Comparison of ENCODE assay signal across 9 cellular contexts in genomic region chr5:54944364-54944763, GRCh38. TPM values are rescaled to one million over a fixed set of nuclear protein-coding genes. Genes with fewer than 3 reads are reported as not detected.
DNase-seq lines count a peak whose midpoint lies in the region; ATAC-seq and TF ChIP-seq lines count a peak whose summit lies in the region.
"Had no signal": no experiment of that assay in that cellular context is flagged by ENCODE, and none has a peak within 500 bp of the region (broad histone marks: within the 10 kb centered on the region; RNA-seq: fewer than 3 reads in every experiment).

No MANE protein-coding gene starts in this region.

- no peaks in the 10 kb centered on the region for H3K27me3 ChIP-seq in GM23338 (ENCODE audit: insufficient read depth)
- peaks cover 0 to 8% (median 0%) of the 10 kb centered on the region in 45 donors for H3K27me3 ChIP-seq in dorsolateral prefrontal cortex
- H3K27me3 ChIP-seq: neutrophil had no signal

- no peaks in the 10 kb centered on the region for H3K36me3 ChIP-seq in GM23338 (ENCODE audit: insufficient read depth)
- H3K36me3 ChIP-seq: neutrophil had no signal

- H4K20me1 ChIP-seq in GM23338 (replicated peaks; ENCODE audit: insufficient read depth): no peaks in the 10 kb centered on the region

- H3F3A ChIP-seq in GM23338 (replicated peaks; ENCODE audit: low read depth): no peaks in the 10 kb centered on the region

- H3K27me3 Mint-ChIP-seq in GM23338 (ENCODE audit: insufficient read depth, low read depth, poor library complexity): no peaks in the 10 kb centered on the region
- peaks cover 3% of the 10 kb centered on the region for H3K27me3 Mint-ChIP-seq in nephron progenitor cell (ENCODE audit: low read depth, poor library complexity)

- H2AFZ ChIP-seq in GM23338: 0 out of 2 replicates have a peak overlapping the region, but pooled peaks have one; percentile 60

- H3K27ac Mint-ChIP-seq in GM23338: no peak overlapping the region
- no peak overlapping the region for H3K27ac Mint-ChIP-seq in nephron progenitor cell

- no peak overlapping the region for H3K27ac ChIP-seq in GM23338 (ENCODE audit: low read depth)
- no peak overlapping the region for H3K27ac ChIP-seq in dorsolateral prefrontal cortex
- H3K27ac ChIP-seq: neutrophil had no signal

- ATAC-seq in GM23338 (no peak; the same call in 2 of the 3 replicates), HG03442 (IDR thresholded peaks at IDR 0.05; ENCODE audit: unreplicated experiment) (no peak), GM18511 (IDR thresholded peaks at IDR 0.05; ENCODE audit: unreplicated experiment) (no peak)

- H3K9me3 Mint-ChIP-seq in GM23338 (no peaks in the 10 kb centered on the region; the same call in 2 of the 3 replicates), nephron progenitor cell (no peaks in the 10 kb centered on the region)

- peaks cover 5% of the 10 kb centered on the region for H3K4me1 ChIP-seq in GM23338 (ENCODE audit: insufficient read depth)

- H3K4me1 Mint-ChIP-seq in GM23338 (peaks cover 8% of the 10 kb centered on the region), nephron progenitor cell (no peaks in the 10 kb centered on the region)

- no peaks in the 10 kb centered on the region for H3K79me2 ChIP-seq in GM23338 (replicated peaks; ENCODE audit: insufficient read depth)

- TF ChIP-seq CTCF in GM23338 (conservative IDR thresholded peaks at IDR 0.05; ENCODE audit: low read depth in 2 of 2): peak; percentile 59 to 79
- peak; percentile 23 to 71 (median 52) for TF ChIP-seq CTCF in dorsolateral prefrontal cortex (IDR thresholded peaks at IDR 0.05 in 54 of 56, conservative IDR thresholded peaks at IDR 0.05 in 2 of 56; ENCODE audit: low read depth in 1 of 56, partially characterized antibody in 56 of 56)
- peak; percentile 47 for TF ChIP-seq CTCF in nephron progenitor cell (IDR thresholded peaks at IDR 0.05)

- H3K36me3 Mint-ChIP-seq in GM23338 (ENCODE audit: low read depth): no peaks in the 10 kb centered on the region
- no peaks in the 10 kb centered on the region for H3K36me3 Mint-ChIP-seq in nephron progenitor cell (ENCODE audit: low read depth)

- H3K9me2 ChIP-seq in GM23338 (ENCODE audit: insufficient read depth): no peaks in the 10 kb centered on the region

- intact Hi-C loops in dorsolateral prefrontal cortex (cut with DNase I) (no loop called here), cardiac septum (cut with DNase I) (loop anchor here (5.0 kb wide), 1 partner anchor 203 kb away; no protein-coding TSS in a partner anchor)

- H3K4me2 ChIP-seq in GM23338: no peak overlapping the region

- no peak overlapping the region for H3K4me3 ChIP-seq in GM23338
- no peak overlapping the region for H3K4me3 ChIP-seq in dorsolateral prefrontal cortex

- no peak overlapping the region for H3K4me3 Mint-ChIP-seq in GM23338
- no peak overlapping the region for H3K4me3 Mint-ChIP-seq in nephron progenitor cell

- DNase-seq in CD1c-positive myeloid dendritic cell (ENCODE audit: extremely low spot score) (peak; percentile 31), GM23338 (ENCODE audit: low spot score) (peak; percentile 50), T-helper 22 cell (ENCODE audit: low read depth) (peak; percentile 2), dorsolateral prefrontal cortex (no peak), nephron progenitor cell (peak; percentile 4), cardiac septum (ENCODE audit: low spot score) (no peak)

TF ChIP-seq in GM23338, 12 proteins besides CTCF, POLR2A, EP300 and RAD21 (continues in another document):
- no peak for TF ChIP-seq STAT1 (IDR thresholded peaks at IDR 0.05; ENCODE audit: unreplicated experiment)
- TF ChIP-seq REST (IDR thresholded peaks at IDR 0.05; ENCODE audit: unreplicated experiment): no peak
- no peak for TF ChIP-seq EZH2phosphoT487 (IDR thresholded peaks at IDR 0.05; ENCODE audit: unreplicated experiment)
- TF ChIP-seq ZNF331 (CRISPR knock-in tag; IDR thresholded peaks at IDR 0.05; ENCODE audit: low read depth): no peak
- TF ChIP-seq ZNF462 (CRISPR knock-in tag; IDR thresholded peaks at IDR 0.05): no peak
- TF ChIP-seq EZH2 (IDR thresholded peaks at IDR 0.05; ENCODE audit: low read depth, unreplicated experiment): no peak
- no peak for TF ChIP-seq NANOG (IDR thresholded peaks at IDR 0.05; ENCODE audit: borderline replicate concordance)

RNA-seq across cellular contexts. Expression of gene ESM1, which starts 41.0 kb away (rescaled TPM):
- 0.14 TPM in 1 of 2 replicates, not detected in the other for total RNA-seq in GM23338 (2014; rRNA removed; shearing (Covaris generic))
- not detected in 2 replicates for polyA plus RNA-seq in GM23338 (2016; fragmentation: Nextera tagmentation; extraction: Ambion mirVana)
- total RNA-seq in dorsolateral prefrontal cortex: 1 to 10 TPM in 7 of 120 experiments, under 1 TPM in 36, not detected in 77; 0.22 to 1.5 (median 0.58) TPM
- total RNA-seq in cardiac septum: 0.81 TPM

Comparison
In these comparisons a context has a peak if more than half of its experiments do, and no peak if none do; other contexts are left out.
1. DNase-seq: peak in CD1c-positive myeloid dendritic cell (single experiment), GM23338 (single experiment), T-helper 22 cell (single experiment) and nephron progenitor cell (single experiment); none in dorsolateral prefrontal cortex (0 of 10) and cardiac septum (single experiment).
2. Peak in every context shown above with its lines, with median percentiles within 50 percentile points of each other: CTCF ChIP-seq.